In genomic region chr19:35279985-35280821, GRCh38 we compare ENCODE assay signal across 1 cellular context.
A peak's percentile ranks its signal among the peaks of the same experiment; 100 is the strongest.
TF ChIP-seq lines count a peak whose summit lies in the region.

No MANE protein-coding gene starts in this region.

TF ChIP-seq in HepG2, 621 proteins besides CTCF, POLR2A, EP300 and RAD21 (continued from another document and continues in another):
- TF ChIP-seq ZNF800 (CRISPR knock-in tag; IDR thresholded peaks at IDR 0.05) = no peak
- TF ChIP-seq ATF5 (CRISPR knock-in tag; IDR thresholded peaks at IDR 0.05; ENCODE audit: low read depth) = 0 out of 2 replicates have a peak, but pooled peaks have one; percentile 49
- TF ChIP-seq ZNF557 (CRISPR knock-in tag; IDR thresholded peaks at IDR 0.05) = no peak
- no peak for TF ChIP-seq TRAFD1 (CRISPR knock-in tag; IDR thresholded peaks at IDR 0.05; ENCODE audit: borderline replicate concordance)
- no peak for TF ChIP-seq ZNF234 (CRISPR knock-in tag; conservative IDR thresholded peaks at IDR 0.05)
- TF ChIP-seq SOX13 (IDR thresholded peaks at IDR 0.05) = no peak
- peak in 1 of 2 experiments; percentile 74; a peak in 2 of 4 replicates for TF ChIP-seq SOX13 (CRISPR knock-in tag; conservative IDR thresholded peaks at IDR 0.05 in 1 of 2, IDR thresholded peaks at IDR 0.05 in 1 of 2)
- TF ChIP-seq SP1 (IDR thresholded peaks at IDR 0.05) = no peak
- no peak for TF ChIP-seq SP1 (CRISPR knock-in tag; IDR thresholded peaks at IDR 0.05)
- TF ChIP-seq ZSCAN21 (CRISPR knock-in tag; IDR thresholded peaks at IDR 0.05; ENCODE audit: borderline replicate concordance) = no peak; the same call in 1 of the 2 replicates
- TF ChIP-seq ZNF251 (CRISPR knock-in tag; IDR thresholded peaks at IDR 0.05) = no peak
- TF ChIP-seq HMGXB3 (CRISPR knock-in tag; IDR thresholded peaks at IDR 0.05; ENCODE audit: borderline replicate concordance) = no peak
- TF ChIP-seq ZNF552 (CRISPR knock-in tag; IDR thresholded peaks at IDR 0.05; ENCODE audit: borderline replicate concordance) = no peak
- TF ChIP-seq CENPX (CRISPR knock-in tag; IDR thresholded peaks at IDR 0.05) = no peak
- TF ChIP-seq PHB2 (IDR thresholded peaks at IDR 0.05; ENCODE audit: partially characterized antibody) = no peak
- TF ChIP-seq ZZZ3 (CRISPR knock-in tag; IDR thresholded peaks at IDR 0.05; ENCODE audit: borderline replicate concordance) = peak; percentile 78; the same call in 1 of the 2 replicates
- peak; percentile 89; the same call in 1 of the 2 replicates for TF ChIP-seq TBX2 (CRISPR knock-in tag; IDR thresholded peaks at IDR 0.05; ENCODE audit: borderline replicate concordance)
- TF ChIP-seq ZNF687 (CRISPR knock-in tag; IDR thresholded peaks at IDR 0.05) = peak; percentile 93
- TF ChIP-seq HOXD1 (CRISPR knock-in tag; IDR thresholded peaks at IDR 0.05) = no peak
- TF ChIP-seq ATRX (CRISPR knock-in tag; IDR thresholded peaks at IDR 0.05; ENCODE audit: borderline replicate concordance) = no peak
- TF ChIP-seq ZFP41 (CRISPR knock-in tag; IDR thresholded peaks at IDR 0.05; ENCODE audit: borderline replicate concordance) = no peak
- peak; percentile 65; the same call in 1 of the 2 replicates for TF ChIP-seq KDM3A (CRISPR knock-in tag; IDR thresholded peaks at IDR 0.05; ENCODE audit: low read depth)
- no peak for TF ChIP-seq GMEB2 (CRISPR knock-in tag; IDR thresholded peaks at IDR 0.05; ENCODE audit: low read depth)
- TF ChIP-seq NFKBIZ (CRISPR knock-in tag; IDR thresholded peaks at IDR 0.05) = no peak
- TF ChIP-seq AHR (CRISPR knock-in tag; IDR thresholded peaks at IDR 0.05) = no peak
- TF ChIP-seq FOXA3 (CRISPR knock-in tag; IDR thresholded peaks at IDR 0.05) = peak; percentile 40; the same call in 1 of the 2 replicates
- no peak for TF ChIP-seq DR1 (CRISPR knock-in tag; IDR thresholded peaks at IDR 0.05)
- no peak for TF ChIP-seq IKZF4 (CRISPR knock-in tag; IDR thresholded peaks at IDR 0.05; ENCODE audit: borderline replicate concordance, low read depth, not compliant biosample characterization)
- TF ChIP-seq AGO1 (IDR thresholded peaks at IDR 0.05; ENCODE audit: low read depth, low read length, poor library complexity, severe bottlenecking) = peak; percentile 98
- TF ChIP-seq GZF1 (CRISPR knock-in tag; IDR thresholded peaks at IDR 0.05) = no peak
- TF ChIP-seq ZNF737 (CRISPR knock-in tag; IDR thresholded peaks at IDR 0.05; ENCODE audit: borderline replicate concordance) = no peak
- TF ChIP-seq ZNF639 (CRISPR knock-in tag; conservative IDR thresholded peaks at IDR 0.05) = 0 out of 2 replicates have a peak, but pooled peaks have one; percentile 20
- no peak for TF ChIP-seq ZNF3 (CRISPR knock-in tag; IDR thresholded peaks at IDR 0.05)
- TF ChIP-seq MED1 (CRISPR knock-in tag; IDR thresholded peaks at IDR 0.05) = peak; percentile 69; the same call in 1 of the 2 replicates
- TF ChIP-seq MIER2 (CRISPR knock-in tag; IDR thresholded peaks at IDR 0.05) = no peak
- TF ChIP-seq ZNF776 (CRISPR knock-in tag; IDR thresholded peaks at IDR 0.05) = no peak
- TF ChIP-seq ZNF432 (CRISPR knock-in tag; IDR thresholded peaks at IDR 0.05; ENCODE audit: borderline replicate concordance) = no peak
- peak; percentile 56; the same call in 1 of the 2 replicates for TF ChIP-seq MED13 (CRISPR knock-in tag; IDR thresholded peaks at IDR 0.05)
- TF ChIP-seq ZBTB46 (CRISPR knock-in tag; IDR thresholded peaks at IDR 0.05; ENCODE audit: borderline replicate concordance) = no peak
- TF ChIP-seq YEATS2 (CRISPR knock-in tag; IDR thresholded peaks at IDR 0.05; ENCODE audit: borderline replicate concordance) = no peak
- TF ChIP-seq KLF16 (CRISPR knock-in tag; IDR thresholded peaks at IDR 0.05) = no peak
- TF ChIP-seq CEBPB (IDR thresholded peaks at IDR 0.05; ENCODE audit: borderline replicate concordance, low read depth, low read length) = peak; percentile 50; the same call in 1 of the 2 replicates
- no peak for TF ChIP-seq ZNF615 (CRISPR knock-in tag; IDR thresholded peaks at IDR 0.05; ENCODE audit: borderline replicate concordance)
- TF ChIP-seq ADNP (CRISPR knock-in tag; IDR thresholded peaks at IDR 0.05) = no peak
- TF ChIP-seq ZBTB26 (CRISPR knock-in tag; IDR thresholded peaks at IDR 0.05; ENCODE audit: borderline replicate concordance) = no peak
